ENCODE assay signal across 1 cellular context in genomic region chr6:1860756-1861369, GRCh38.
TF ChIP-seq lines count a peak whose summit lies in the region.

No MANE protein-coding gene starts in this region.

TF ChIP-seq in WTC11, 78 proteins besides CTCF, POLR2A, EP300 and RAD21 (continued from another document):
- TF ChIP-seq HMGXB4 (CRISPR knock-in tag; IDR thresholded peaks at IDR 0.05), result no peak
- TF ChIP-seq PREB (CRISPR knock-in tag; IDR thresholded peaks at IDR 0.05; ENCODE audit: borderline replicate concordance), result no peak
- TF ChIP-seq PRRX2 (CRISPR knock-in tag; IDR thresholded peaks at IDR 0.05), result no peak
- TF ChIP-seq ERG (CRISPR knock-in tag; IDR thresholded peaks at IDR 0.05), result no peak
- TF ChIP-seq ZBTB43 (CRISPR knock-in tag; IDR thresholded peaks at IDR 0.05), result no peak
- TF ChIP-seq ZNF121 (CRISPR knock-in tag; IDR thresholded peaks at IDR 0.05), result no peak
- TF ChIP-seq ZNF281 (CRISPR knock-in tag; IDR thresholded peaks at IDR 0.05), result no peak
- no peak for TF ChIP-seq CREM (CRISPR knock-in tag; IDR thresholded peaks at IDR 0.05)
- no peak for TF ChIP-seq MLX (CRISPR knock-in tag; IDR thresholded peaks at IDR 0.05)
- no peak for TF ChIP-seq GRHL2 (CRISPR knock-in tag; IDR thresholded peaks at IDR 0.05; ENCODE audit: insufficient replicate concordance, severe bottlenecking)
- TF ChIP-seq TCF7 (CRISPR knock-in tag; IDR thresholded peaks at IDR 0.05; ENCODE audit: low read depth), result no peak
- TF ChIP-seq STAT6 (CRISPR knock-in tag; conservative IDR thresholded peaks at IDR 0.05; ENCODE audit: low read depth), result no peak
- no peak for TF ChIP-seq GABPB1 (CRISPR knock-in tag; IDR thresholded peaks at IDR 0.05)
- no peak for TF ChIP-seq ZNF396 (CRISPR knock-in tag; IDR thresholded peaks at IDR 0.05; ENCODE audit: borderline replicate concordance)
TF ChIP-seq in WTC11: peak in this region for 0.
